1 cellular context compared by ENCODE assay signal in the genomic region with DNA sequence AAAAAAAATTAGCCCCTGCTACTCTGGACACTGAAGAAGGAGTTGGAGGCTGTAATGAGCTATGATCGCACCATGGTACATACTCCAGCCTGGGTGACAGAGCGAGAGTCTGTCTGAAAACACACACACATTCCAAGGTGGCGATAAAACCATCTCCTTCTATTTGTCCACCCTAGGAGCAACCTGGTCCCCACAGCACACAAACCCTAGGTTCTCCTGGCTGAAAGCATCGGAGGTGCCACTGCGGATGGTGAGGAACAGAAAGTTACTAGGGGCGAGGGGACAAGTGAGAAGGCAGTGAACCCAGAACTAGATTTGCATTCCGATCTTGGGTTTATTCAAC.
TF ChIP-seq lines count a peak whose summit lies in the region.

No MANE protein-coding gene starts in this region.

TF ChIP-seq in HCT116, 20 proteins besides CTCF, POLR2A, EP300 and RAD21:
- no peak for TF ChIP-seq ZNF274 (IDR thresholded peaks at IDR 0.05; ENCODE audit: low read depth, low read length)
- no peak for TF ChIP-seq FOSL1 (IDR thresholded peaks at IDR 0.05; ENCODE audit: low read depth)
- no peak for TF ChIP-seq EZH2 (IDR thresholded peaks at IDR 0.05)
- no peak for TF ChIP-seq SIN3A (IDR thresholded peaks at IDR 0.05; ENCODE audit: low read depth)
- no peak for TF ChIP-seq JUND (IDR thresholded peaks at IDR 0.05)
- no peak for TF ChIP-seq SP1 (IDR thresholded peaks at IDR 0.05; ENCODE audit: low read depth)
- no peak for TF ChIP-seq POLR2AphosphoS5 (IDR thresholded peaks at IDR 0.05; ENCODE audit: low read depth, low read length)
- TF ChIP-seq EGR1 (IDR thresholded peaks at IDR 0.05; ENCODE audit: low read depth) = no peak
- no peak for TF ChIP-seq CBX3 (IDR thresholded peaks at IDR 0.05; ENCODE audit: low read depth)
- TF ChIP-seq, protein P1, sequence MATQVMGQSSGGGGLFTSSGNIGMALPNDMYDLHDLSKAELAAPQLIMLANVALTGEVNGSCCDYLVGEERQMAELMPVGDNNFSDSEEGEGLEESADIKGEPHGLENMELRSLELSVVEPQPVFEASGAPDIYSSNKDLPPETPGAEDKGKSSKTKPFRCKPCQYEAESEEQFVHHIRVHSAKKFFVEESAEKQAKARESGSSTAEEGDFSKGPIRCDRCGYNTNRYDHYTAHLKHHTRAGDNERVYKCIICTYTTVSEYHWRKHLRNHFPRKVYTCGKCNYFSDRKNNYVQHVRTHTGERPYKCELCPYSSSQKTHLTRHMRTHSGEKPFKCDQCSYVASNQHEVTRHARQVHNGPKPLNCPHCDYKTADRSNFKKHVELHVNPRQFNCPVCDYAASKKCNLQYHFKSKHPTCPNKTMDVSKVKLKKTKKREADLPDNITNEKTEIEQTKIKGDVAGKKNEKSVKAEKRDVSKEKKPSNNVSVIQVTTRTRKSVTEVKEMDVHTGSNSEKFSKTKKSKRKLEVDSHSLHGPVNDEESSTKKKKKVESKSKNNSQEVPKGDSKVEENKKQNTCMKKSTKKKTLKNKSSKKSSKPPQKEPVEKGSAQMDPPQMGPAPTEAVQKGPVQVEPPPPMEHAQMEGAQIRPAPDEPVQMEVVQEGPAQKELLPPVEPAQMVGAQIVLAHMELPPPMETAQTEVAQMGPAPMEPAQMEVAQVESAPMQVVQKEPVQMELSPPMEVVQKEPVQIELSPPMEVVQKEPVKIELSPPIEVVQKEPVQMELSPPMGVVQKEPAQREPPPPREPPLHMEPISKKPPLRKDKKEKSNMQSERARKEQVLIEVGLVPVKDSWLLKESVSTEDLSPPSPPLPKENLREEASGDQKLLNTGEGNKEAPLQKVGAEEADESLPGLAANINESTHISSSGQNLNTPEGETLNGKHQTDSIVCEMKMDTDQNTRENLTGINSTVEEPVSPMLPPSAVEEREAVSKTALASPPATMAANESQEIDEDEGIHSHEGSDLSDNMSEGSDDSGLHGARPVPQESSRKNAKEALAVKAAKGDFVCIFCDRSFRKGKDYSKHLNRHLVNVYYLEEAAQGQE (IDR thresholded peaks at IDR 0.05; ENCODE audit: low read depth) = no peak
- no peak for TF ChIP-seq TCF7L2 (IDR thresholded peaks at IDR 0.05; ENCODE audit: borderline replicate concordance, extremely low read depth, insufficient read depth, insufficient read length)
- TF ChIP-seq ZFX (IDR thresholded peaks at IDR 0.05) = no peak
- TF ChIP-seq CEBPB (IDR thresholded peaks at IDR 0.05; ENCODE audit: low read depth) = no peak
- TF ChIP-seq SRF (IDR thresholded peaks at IDR 0.05; ENCODE audit: low read depth) = no peak
- TF ChIP-seq YY1 (IDR thresholded peaks at IDR 0.05; ENCODE audit: extremely low read depth, insufficient replicate concordance, low read depth, low read length) = no peak
- TF ChIP-seq, protein P2, sequence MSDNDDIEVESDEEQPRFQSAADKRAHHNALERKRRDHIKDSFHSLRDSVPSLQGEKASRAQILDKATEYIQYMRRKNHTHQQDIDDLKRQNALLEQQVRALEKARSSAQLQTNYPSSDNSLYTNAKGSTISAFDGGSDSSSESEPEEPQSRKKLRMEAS (IDR thresholded peaks at IDR 0.05) = no peak
